In the genomic region with DNA sequence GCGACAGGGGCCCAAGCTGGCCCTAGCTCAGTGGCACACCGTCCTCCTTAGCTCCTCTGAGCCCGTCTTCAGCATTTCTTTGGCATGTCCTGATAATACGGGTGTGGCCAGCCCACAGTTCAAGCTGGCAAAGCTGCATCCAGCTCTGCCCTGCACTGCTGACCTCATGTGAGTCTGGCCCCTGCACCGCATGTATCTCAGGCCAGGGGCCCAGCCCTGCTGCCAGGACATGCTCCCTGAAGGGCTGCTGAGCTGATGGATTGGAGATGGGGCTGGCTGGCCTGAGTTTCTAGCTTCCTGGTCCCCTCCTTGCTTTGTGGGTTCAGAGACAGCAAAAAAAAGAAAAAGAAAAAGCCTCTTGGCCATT, we compare ENCODE assay signal across 27 cellular contexts. TPM values are rescaled to one million over a fixed set of nuclear protein-coding genes. Genes with fewer than 3 reads are reported as not detected.
A peak's percentile ranks its signal among the peaks of the same experiment; 100 is the strongest.
DNase-seq lines count a peak whose midpoint lies in the region; ATAC-seq and TF ChIP-seq lines count a peak whose summit lies in the region.
"Had no signal": no experiment of that assay in that cellular context is flagged by ENCODE, and none has a peak within 500 bp of the region (broad histone marks: within the 10 kb centered on the region; RNA-seq: fewer than 3 reads in every experiment).

No MANE protein-coding gene starts in this region.

- H3K9ac ChIP-seq in GM23248 (no peak overlapping the region), neuronal stem cell (ENCODE audit: low read depth, low read length, poor library complexity) (no peak overlapping the region), MM.1S (ENCODE audit: low read length) (no peak overlapping the region)
- H3K9ac ChIP-seq: BLaER1 treated with 17β-estradiol and CSF1 and Interleukin-3, amounts not matched to agents 10 nM and 100 nM had no signal

- no peak overlapping the region for H3K14ac ChIP-seq in neuronal stem cell (ENCODE audit: low read length)

- H2BK5ac ChIP-seq in neuronal stem cell (ENCODE audit: low read length), result peak overlapping the region; percentile 47

- H3K36me3 ChIP-seq in GM23248 (ENCODE audit: low read depth) (no peaks in the 10 kb centered on the region), WERI-Rb-1 (peaks cover 25% of the 10 kb centered on the region), neuronal stem cell (replicated peaks in 1 of 2; ENCODE audit: control insufficient read depth in 2 of 2, insufficient read depth in 2 of 2, low read length in 2 of 2) (no peaks in the 10 kb centered on the region), MM.1S (replicated peaks; ENCODE audit: insufficient read depth, low read length) (no peaks in the 10 kb centered on the region)
- H3K36me3 ChIP-seq: adrenal gland; BLaER1 treated with 17β-estradiol and CSF1 and Interleukin-3, amounts not matched to agents 10 nM and 100 nM; ovary; thyroid gland had no signal

- H3K9me3 ChIP-seq in GM23248 (ENCODE audit: low read depth), result no peaks in the 10 kb centered on the region
- H3K9me3 ChIP-seq in WERI-Rb-1 (ENCODE audit: severe bottlenecking), result no peaks in the 10 kb centered on the region
- no peaks in the 10 kb centered on the region for H3K9me3 ChIP-seq in neuronal stem cell (replicated peaks in 1 of 2; ENCODE audit: control insufficient read depth in 2 of 2, insufficient read depth in 1 of 2, low read depth in 1 of 2, low read length in 2 of 2)
- H3K9me3 ChIP-seq in MM.1S (replicated peaks; ENCODE audit: insufficient read depth, low read length), result no peaks in the 10 kb centered on the region
- H3K9me3 ChIP-seq: adrenal gland; BLaER1 treated with 17β-estradiol and CSF1 and Interleukin-3, amounts not matched to agents 10 nM and 100 nM; mucosa of descending colon; ovary; thyroid gland had no signal

- in situ Hi-C loops in GM23248 (cut with MboI), result no loop called here

- no peaks in the 10 kb centered on the region for H3K79me1 ChIP-seq in neuronal stem cell (ENCODE audit: low read depth, low read length)

- DNase-seq in GM23248 (peak; percentile 26), WERI-Rb-1 (peak; percentile 47), left cardiac atrium (peak; percentile 44), neuronal stem cell (ENCODE audit: low spot score) (no peak), NCI-H2029 (lab: John Stamatoyannopoulos, UW) (no peak), MM.1S (no peak)
- DNase-seq: activated B cell treated with CpG ODN at 0.5 μM for 24 hours; activated CD4-positive, alpha-beta memory T cell treated with anti-CD3 and anti-CD28 coated beads for 36 hours; activated gamma-delta T cell treated with Interleukin-2 at 50 U/mL for 16 hours; adrenal gland; Calu3; EL; foreskin melanocyte; mucosa of descending colon; NCI-H187; ovary; PC-9; stimulated activated CD4-positive, alpha-beta T cell treated with anti-CD3 and anti-CD28 coated beads, Interleukin-1b, Interleukin-23, amount 100 ng/mL, for 48 hours; stimulated activated naive CD4-positive, alpha-beta T cell; thyroid gland had no signal

- no peak overlapping the region for H2BK15ac ChIP-seq in neuronal stem cell (ENCODE audit: low read length)

- WGBS in GM23248 (ENCODE audit: low coverage in 1 of 2, low lambda C conversion rate in 2 of 2, missing lambda C conversion rate in 2 of 2), 2 experiments, result 5% methylated on average over 5 of the region's 5 CpGs
- WGBS in neuronal stem cell (ENCODE audit: extremely low coverage in 2 of 2, insufficient read length in 2 of 2, insufficient replicate concordance in 1 of 2), 2 donors, result no CpG with 5 or more reads among the region's 5 CpGs

- no peaks in the 10 kb centered on the region for H3K9me2 ChIP-seq in GM23248 (ENCODE audit: insufficient read depth)
- H3K9me2 ChIP-seq in MM.1S (replicated peaks; ENCODE audit: insufficient read depth, low read length), result no peaks in the 10 kb centered on the region

- H2BK120ac ChIP-seq in neuronal stem cell (ENCODE audit: low read depth, low read length), result peak overlapping the region; percentile 22

- H4K20me1 ChIP-seq in GM23248 (ENCODE audit: insufficient read depth) (no peaks in the 10 kb centered on the region), MM.1S (ENCODE audit: insufficient read depth, low read length) (no peaks in the 10 kb centered on the region)
- H4K20me1 ChIP-seq: BLaER1 treated with 17β-estradiol and CSF1 and Interleukin-3, amounts not matched to agents 10 nM and 100 nM had no signal

- H3K27me3 ChIP-seq in GM23248 (replicated peaks; ENCODE audit: insufficient read depth) (peaks cover 60% of the 10 kb centered on the region), WERI-Rb-1 (ENCODE audit: insufficient read depth, low read depth, severe bottlenecking) (no peaks in the 10 kb centered on the region), neuronal stem cell (ENCODE audit: control insufficient read depth in 3 of 3, insufficient read depth in 3 of 3, low read depth in 1 of 3, low read length in 3 of 3) (peaks cover 10 to 92% (median 47%) of the 10 kb centered on the region in 3 experiments), MM.1S (replicated peaks; ENCODE audit: insufficient read depth, low read length) (peaks cover 73% of the 10 kb centered on the region)

- TF ChIP-seq CTCF in WERI-Rb-1 (IDR thresholded peaks at IDR 0.05; ENCODE audit: low read depth, low read length) (no peak), MM.1S (IDR thresholded peaks at IDR 0.05; ENCODE audit: low read length) (no peak)

- H3K27ac ChIP-seq in GM23248 (no peak overlapping the region), WERI-Rb-1 (peak overlapping the region; percentile 88), neuronal stem cell (replicated peaks; ENCODE audit: low read length) (no peak overlapping the region), MM.1S (ENCODE audit: low read length) (no peak overlapping the region)
- H3K27ac ChIP-seq: BLaER1 treated with 17β-estradiol and CSF1 and Interleukin-3, amounts not matched to agents 10 nM and 100 nM; ovary; PC-9 had no signal

- H3F3A ChIP-seq in GM23248 (ENCODE audit: insufficient read depth) (no peaks in the 10 kb centered on the region), MM.1S (ENCODE audit: insufficient read depth, low read length) (no peaks in the 10 kb centered on the region)

- peak overlapping the region; percentile 7 for H2BK12ac ChIP-seq in neuronal stem cell (ENCODE audit: low read length)

- H3K4me3 ChIP-seq in GM23248 (no peak overlapping the region), WERI-Rb-1 (ENCODE audit: low read depth, low read length) (peak overlapping the region; percentile 58), neuronal stem cell (ENCODE audit: low read length in 2 of 2) (no peak overlapping the region), MM.1S (ENCODE audit: low read length) (no peak overlapping the region)
- H3K4me3 ChIP-seq: adrenal gland; BLaER1 treated with 17β-estradiol and CSF1 and Interleukin-3, amounts not matched to agents 10 nM and 100 nM; mucosa of descending colon; ovary; PC-9; thyroid gland had no signal

- intact Hi-C loops in left cardiac atrium (cut with DNase I), result no loop called here

- peak overlapping the region; percentile 76 for H2AK5ac ChIP-seq in neuronal stem cell (ENCODE audit: low read depth, low read length)

- H4K91ac ChIP-seq in neuronal stem cell (ENCODE audit: low read depth, low read length, poor library complexity), result no peak overlapping the region

- H3K4me2 ChIP-seq in GM23248 (ENCODE audit: unreplicated experiment) (no peak overlapping the region), neuronal stem cell (ENCODE audit: insufficient read depth, low read length, poor library complexity, severe bottlenecking) (no peak overlapping the region), MM.1S (ENCODE audit: low read depth, low read length) (no peak overlapping the region)
- H3K4me2 ChIP-seq: BLaER1 treated with 17β-estradiol and CSF1 and Interleukin-3, amounts not matched to agents 10 nM and 100 nM; PC-9 had no signal

- no peak overlapping the region for H3K18ac ChIP-seq in neuronal stem cell (ENCODE audit: low read length)

- H3K4ac ChIP-seq in neuronal stem cell (ENCODE audit: low read length), result no peak overlapping the region

- H3K4me1 ChIP-seq in GM23248 (ENCODE audit: insufficient read depth), result no peaks in the 10 kb centered on the region
- H3K4me1 ChIP-seq in neuronal stem cell (ENCODE audit: control insufficient read depth in 2 of 2, insufficient read depth in 1 of 2, low read depth in 1 of 2, low read length in 2 of 2), result peaks cover 3 to 7% of the 10 kb centered on the region in 2 donors
- no peaks in the 10 kb centered on the region for H3K4me1 ChIP-seq in MM.1S (ENCODE audit: low read length)

- H4K8ac ChIP-seq in neuronal stem cell (ENCODE audit: low read depth, low read length), result no peak overlapping the region

- H2AFZ ChIP-seq in GM23248 (no peak overlapping the region), neuronal stem cell (ENCODE audit: low read length) (no peak overlapping the region), MM.1S (ENCODE audit: low read length) (no peak overlapping the region)
- H2AFZ ChIP-seq: PC-9 had no signal

- no peaks in the 10 kb centered on the region for H3K79me2 ChIP-seq in GM23248 (ENCODE audit: insufficient read depth)
- H3K79me2 ChIP-seq in MM.1S (ENCODE audit: low read length), result no peaks in the 10 kb centered on the region

- no peak overlapping the region for H3K23ac ChIP-seq in neuronal stem cell (ENCODE audit: low read depth, low read length, poor library complexity)

- ATAC-seq in left cardiac atrium (peak in 1 of 2 donors; percentile 57), HG02840 (IDR thresholded peaks at IDR 0.05; ENCODE audit: low FRiP score, unreplicated experiment) (no peak), HG03354 (IDR thresholded peaks at IDR 0.05; ENCODE audit: poor library complexity, severe bottlenecking, unreplicated experiment) (no peak)
- ATAC-seq: mucosa of descending colon had no signal

RNA-seq across cellular contexts. Expression of gene DOC2B, which starts 2.4 kb away (rescaled TPM):
- not detected in 2 replicates for total RNA-seq in GM23248 (2014; rRNA removed; shearing (Covaris generic))
- 0.03 TPM in 1 of 2 replicates, not detected in the other for polyA plus RNA-seq in GM23248 (2016; fragmentation: Nextera tagmentation; extraction: Ambion mirVana)
- total RNA-seq in left cardiac atrium, result 10 to 100 TPM in 1 of 2 donors, 1 to 10 TPM in 1; 6.8 to 16.4 TPM
- 5.0 TPM for polyA plus RNA-seq in neuronal stem cell (2013, experiment 1 of 2)
- 4.9 TPM for polyA plus RNA-seq in neuronal stem cell (2013, experiment 2 of 2)
- total RNA-seq: activated B cell treated with CpG ODN at 0.5 μM for 24 hours, PC-9 had no signal

RNA-seq across cellular contexts. Expression of gene SCGB1C2, which starts 41.7 kb away (rescaled TPM):
- total RNA-seq in GM23248 (2014; rRNA removed; shearing (Covaris generic)), result not detected in 2 replicates
- polyA plus RNA-seq in GM23248 (2016; fragmentation: Nextera tagmentation; extraction: Ambion mirVana), result not detected in 2 replicates
- not detected for total RNA-seq in left cardiac atrium
- not detected for polyA plus RNA-seq in neuronal stem cell (2013, experiment 1 of 2)
- not detected for polyA plus RNA-seq in neuronal stem cell (2013, experiment 2 of 2)
- total RNA-seq: activated B cell treated with CpG ODN at 0.5 μM for 24 hours; activated CD4-positive, alpha-beta memory T cell treated with anti-CD3 and anti-CD28 coated beads for 36 hours; adrenal gland; Calu3; dermis microvascular lymphatic vessel endothelial cell; endothelial cell of umbilical vein; liver; mucosa of descending colon; ovary; PC-9; T-helper 2 cell treated with Interferon-gamma antibody and Interleukin-4, amounts not matched to agents 100 ng/mL and 5 ng/mL, for 36 hours; thyroid gland had no signal
- polyA plus RNA-seq: adrenal gland, endothelial cell of umbilical vein, liver, ovary had no signal

Comparison
In these comparisons a context has a peak if more than half of its experiments do, and no peak if none do; other contexts are left out.
1. DNase-seq: peak in GM23248 (single experiment), WERI-Rb-1 (single experiment) and left cardiac atrium (single experiment); none in neuronal stem cell (single experiment), NCI-H2029 (single experiment) and MM.1S (single experiment).